In genomic region chr1:94068831-94069648, GRCh38 we compare ENCODE assay signal across 1 cellular context.
TF ChIP-seq lines count a peak whose summit lies in the region.

No MANE protein-coding gene starts in this region.

TF ChIP-seq in HepG2, 621 proteins besides CTCF, POLR2A, EP300 and RAD21 (continued from another document and continues in another):
- TF ChIP-seq GMEB1 (CRISPR knock-in tag; IDR thresholded peaks at IDR 0.05; ENCODE audit: borderline replicate concordance): no peak
- TF ChIP-seq RFX1 (IDR thresholded peaks at IDR 0.05): no peak
- TF ChIP-seq ZNF337 (CRISPR knock-in tag; IDR thresholded peaks at IDR 0.05; ENCODE audit: borderline replicate concordance, low read depth): no peak
- no peak for TF ChIP-seq ZNF224 (CRISPR knock-in tag; IDR thresholded peaks at IDR 0.05)
- no peak for TF ChIP-seq ZBTB40 (IDR thresholded peaks at IDR 0.05)
- TF ChIP-seq ZBTB40 (CRISPR knock-in tag; IDR thresholded peaks at IDR 0.05): no peak
- no peak for TF ChIP-seq ZBTB14 (CRISPR knock-in tag; IDR thresholded peaks at IDR 0.05)
- TF ChIP-seq THAP11 (CRISPR knock-in tag; IDR thresholded peaks at IDR 0.05): 0 out of 2 replicates have a peak, but pooled peaks have one; percentile 22
- peak; percentile 82 for TF ChIP-seq ZNF644 (CRISPR knock-in tag; IDR thresholded peaks at IDR 0.05; ENCODE audit: low read depth)
- peak; percentile 36; the same call in 1 of the 2 replicates for TF ChIP-seq SOX13 (IDR thresholded peaks at IDR 0.05)
- peak in 1 of 2 experiments; percentile 70; a peak in 2 of 4 replicates for TF ChIP-seq SOX13 (CRISPR knock-in tag; conservative IDR thresholded peaks at IDR 0.05 in 1 of 2, IDR thresholded peaks at IDR 0.05 in 1 of 2)
- no peak for TF ChIP-seq MXD4 (CRISPR knock-in tag; IDR thresholded peaks at IDR 0.05)
- peak; percentile 64; the same call in 1 of the 2 replicates for TF ChIP-seq HOXA3 (CRISPR knock-in tag; IDR thresholded peaks at IDR 0.05)
- TF ChIP-seq ZNF546 (CRISPR knock-in tag; conservative IDR thresholded peaks at IDR 0.05): no peak
- TF ChIP-seq HOXD1 (CRISPR knock-in tag; IDR thresholded peaks at IDR 0.05): no peak
- TF ChIP-seq RFXANK (CRISPR knock-in tag; IDR thresholded peaks at IDR 0.05): no peak
- no peak for TF ChIP-seq CERS6 (CRISPR knock-in tag; IDR thresholded peaks at IDR 0.05)
- no peak for TF ChIP-seq THAP7 (CRISPR knock-in tag; IDR thresholded peaks at IDR 0.05)
- peak; percentile 69; the same call in 1 of the 2 replicates for TF ChIP-seq TFAP4 (IDR thresholded peaks at IDR 0.05; ENCODE audit: borderline replicate concordance, low read depth)
- TF ChIP-seq ELF1 (CRISPR knock-in tag; IDR thresholded peaks at IDR 0.05): peak; percentile 75
- no peak for TF ChIP-seq IRF9 (CRISPR knock-in tag; IDR thresholded peaks at IDR 0.05; ENCODE audit: borderline replicate concordance)
- no peak for TF ChIP-seq NPAS2 (CRISPR knock-in tag; IDR thresholded peaks at IDR 0.05; ENCODE audit: borderline replicate concordance)
- no peak for TF ChIP-seq ZNF567 (CRISPR knock-in tag; IDR thresholded peaks at IDR 0.05; ENCODE audit: borderline replicate concordance)
- no peak for TF ChIP-seq ZNF550 (CRISPR knock-in tag; IDR thresholded peaks at IDR 0.05; ENCODE audit: borderline replicate concordance)
- TF ChIP-seq BRF2 (CRISPR knock-in tag; IDR thresholded peaks at IDR 0.05): no peak
- no peak for TF ChIP-seq ZFP41 (CRISPR knock-in tag; IDR thresholded peaks at IDR 0.05; ENCODE audit: borderline replicate concordance)
- TF ChIP-seq ZMYM2 (CRISPR knock-in tag; IDR thresholded peaks at IDR 0.05): no peak
- TF ChIP-seq ZNF256 (CRISPR knock-in tag; conservative IDR thresholded peaks at IDR 0.05): no peak
- TF ChIP-seq SP4 (CRISPR knock-in tag; IDR thresholded peaks at IDR 0.05): no peak
- peak; percentile 76; the same call in 1 of the 2 replicates for TF ChIP-seq JUN (CRISPR knock-in tag; IDR thresholded peaks at IDR 0.05)
- no peak for TF ChIP-seq PLSCR1 (CRISPR knock-in tag; IDR thresholded peaks at IDR 0.05; ENCODE audit: borderline replicate concordance)
- TF ChIP-seq ZNF766 (CRISPR knock-in tag; IDR thresholded peaks at IDR 0.05; ENCODE audit: borderline replicate concordance): no peak
- no peak for TF ChIP-seq ETV6 (CRISPR knock-in tag; conservative IDR thresholded peaks at IDR 0.05)
- TF ChIP-seq NFYB (CRISPR knock-in tag; IDR thresholded peaks at IDR 0.05): no peak
- TF ChIP-seq GATAD1 (CRISPR knock-in tag; IDR thresholded peaks at IDR 0.05): no peak
- TF ChIP-seq ZNF576 (CRISPR knock-in tag; IDR thresholded peaks at IDR 0.05): no peak
- TF ChIP-seq ZNF367 (CRISPR knock-in tag; IDR thresholded peaks at IDR 0.05; ENCODE audit: borderline replicate concordance): no peak
- no peak for TF ChIP-seq ZNF512 (CRISPR knock-in tag; IDR thresholded peaks at IDR 0.05)
- no peak for TF ChIP-seq ZNF720 (CRISPR knock-in tag; IDR thresholded peaks at IDR 0.05)
- no peak for TF ChIP-seq TFE3 (CRISPR knock-in tag; IDR thresholded peaks at IDR 0.05)
- no peak for TF ChIP-seq ZNF678 (CRISPR knock-in tag; IDR thresholded peaks at IDR 0.05)
